1 cellular context compared by ENCODE assay signal in genomic region chr20:20359628-20360027, GRCh38.
TF ChIP-seq lines count a peak whose summit lies in the region.

No MANE protein-coding gene starts in this region.

TF ChIP-seq in HepG2, 621 proteins besides CTCF, POLR2A, EP300 and RAD21:
- no peak for TF ChIP-seq ZNF350 (CRISPR knock-in tag; IDR thresholded peaks at IDR 0.05; ENCODE audit: borderline replicate concordance, low read depth)
- no peak for TF ChIP-seq ASH2L (IDR thresholded peaks at IDR 0.05; ENCODE audit: insufficient read length, low read depth, low read length)
